11 cellular contexts compared by ENCODE assay signal in genomic region chr14:104421892-104422291, GRCh38.
"Had no signal": no experiment of that assay in that cellular context is flagged by ENCODE, and none has a peak within 500 bp of the region (broad histone marks: within the 10 kb centered on the region; RNA-seq: fewer than 3 reads in every experiment).

No MANE protein-coding gene starts in this region.

- ATAC-seq: activated CD8-positive, alpha-beta T cell treated with anti-CD3 and anti-CD28 coated beads, Interleukin-2, amount 10 ng/mL, durations not matched to agents 7 days and 5 days; left cardiac atrium; natural killer cell had no signal

- DNase-seq: activated CD4-positive, alpha-beta T cell treated with anti-CD3 and anti-CD28 coated beads for 1 hour; activated CD8-positive, alpha-beta T cell treated with anti-CD3 and anti-CD28 coated beads, Interleukin-2, amount 10 ng/mL, durations not matched to agents 7 days and 5 days; activated naive CD8-positive, alpha-beta T cell treated with anti-CD3 and anti-CD28 coated beads for 36 hours; left cardiac atrium; natural killer cell; ovary; stimulated activated CD4-positive, alpha-beta T cell treated with anti-CD3 and anti-CD28 coated beads, Interleukin-15, amount 100 ng/mL, for 24 hours; stimulated activated CD4-positive, alpha-beta T cell treated with anti-CD3 and anti-CD28 coated beads, Interleukin-4, amount 100 ng/mL, for 24 hours; thyroid gland; uterus had no signal

- H3K27ac Mint-ChIP-seq: activated CD8-positive, alpha-beta T cell treated with anti-CD3 and anti-CD28 coated beads, Interleukin-2, amount 10 ng/mL, durations not matched to agents 7 days and 5 days; activated naive CD8-positive, alpha-beta T cell treated with anti-CD3 and anti-CD28 coated beads for 36 hours; natural killer cell; T-helper 2 cell treated with Interferon-gamma antibody and Interleukin-4, amounts not matched to agents 5 μg/mL and 100 μg/mL, for 36 hours had no signal

- H3K27me3 Mint-ChIP-seq: activated naive CD8-positive, alpha-beta T cell treated with anti-CD3 and anti-CD28 coated beads for 36 hours had no signal

- H3K36me3 Mint-ChIP-seq: activated naive CD8-positive, alpha-beta T cell treated with anti-CD3 and anti-CD28 coated beads for 36 hours; natural killer cell had no signal

- H3K9me3 Mint-ChIP-seq: activated naive CD8-positive, alpha-beta T cell treated with anti-CD3 and anti-CD28 coated beads for 36 hours; natural killer cell; T-helper 2 cell treated with Interferon-gamma antibody and Interleukin-4, amounts not matched to agents 5 μg/mL and 100 μg/mL, for 36 hours had no signal

- H3K4me3 Mint-ChIP-seq: activated CD8-positive, alpha-beta T cell treated with anti-CD3 and anti-CD28 coated beads, Interleukin-2, amount 10 ng/mL, durations not matched to agents 7 days and 5 days; activated naive CD8-positive, alpha-beta T cell treated with anti-CD3 and anti-CD28 coated beads for 36 hours; natural killer cell; T-helper 2 cell treated with Interferon-gamma antibody and Interleukin-4, amounts not matched to agents 5 μg/mL and 100 μg/mL, for 36 hours had no signal

- H3K4me1 Mint-ChIP-seq: activated naive CD8-positive, alpha-beta T cell treated with anti-CD3 and anti-CD28 coated beads for 36 hours; natural killer cell had no signal
